ENCODE assay signal across 8 cellular contexts in genomic region chr9:134066546-134066922, GRCh38. TPM values are rescaled to one million over a fixed set of nuclear protein-coding genes. Genes with fewer than 3 reads are reported as not detected.
DNase-seq lines count a peak whose midpoint lies in the region; ATAC-seq and TF ChIP-seq lines count a peak whose summit lies in the region.

No MANE protein-coding gene starts in this region.

- no peak overlapping the region for H3K27ac ChIP-seq in aorta (ENCODE audit: low read depth in 1 of 2, low read length in 2 of 2)

- H3K27me3 ChIP-seq in aorta (ENCODE audit: control insufficient read depth in 1 of 2, insufficient read depth in 2 of 2, low read length in 1 of 2) = no peaks in the 10 kb centered on the region

- H3K9me3 Mint-ChIP-seq in brain = peaks cover 0 to 7% (median 5%) of the 10 kb centered on the region in 5 experiments

- TF ChIP-seq CTCF in brain (conservative IDR thresholded peaks at IDR 0.05) = no peak

- no peaks in the 10 kb centered on the region for H3K4me1 ChIP-seq in aorta (ENCODE audit: control insufficient read depth in 1 of 2, insufficient read depth in 2 of 2, low read length in 2 of 2)

- intact Hi-C loops in aorta (cut with DNase I) = loop anchor here in 1 of 2 donors (10.0 kb wide), 1 partner anchor 258 kb away; the partner anchor contains the start of gene RXRA

- ATAC-seq in aorta (ENCODE audit: low FRiP score) = no peak

- peak overlapping the region; percentile 93 to 97 (median 94) for H3K4me3 Mint-ChIP-seq in brain

- H3K27me3 Mint-ChIP-seq in brain = peaks cover 21% of the 10 kb centered on the region

- peaks cover 51% of the 10 kb centered on the region for H3K4me1 Mint-ChIP-seq in brain

- H3K4me3 ChIP-seq in aorta (ENCODE audit: low read length in 2 of 2) = peak overlapping the region; percentile 76 to 94

- peak overlapping the region; percentile 94 to 98 (median 97) for H3K27ac Mint-ChIP-seq in brain

- DNase-seq in EL = peak; percentile 26
- DNase-seq in LHCN-M2 (ENCODE audit: low read depth) = peak; percentile 23
- DNase-seq in lung microvascular endothelial cell (ENCODE audit: low read depth in 2 of 2) = peak; percentile 29 to 31
- DNase-seq in aorta = no peak
- no peak for DNase-seq in C1 segment of cervical spinal cord (lab: John Stamatoyannopoulos, UW)
- no peak for DNase-seq in HK-2 (ENCODE audit: unreplicated experiment)
- no peak for DNase-seq in amniotic stem cell (lab: John Stamatoyannopoulos, UW)

- H3K36me3 Mint-ChIP-seq in brain = no peaks in the 10 kb centered on the region

- H3K36me3 ChIP-seq in aorta (ENCODE audit: control insufficient read depth in 1 of 2, insufficient read depth in 2 of 2, low read length in 1 of 2) = no peaks in the 10 kb centered on the region

- 0 to 1% methylated on average over 10 of the region's 10 CpGs for WGBS in aorta, 2 donors

- H3K9me3 ChIP-seq in aorta (ENCODE audit: control insufficient read depth, low read length) = no peaks in the 10 kb centered on the region

RNA-seq across cellular contexts. Expression of gene BRD3, which starts 1.3 kb away (rescaled TPM):
- 5.3 and 6.3 TPM in 2 replicates for total RNA-seq in LHCN-M2 (2014; rRNA removed)
- 10.2 TPM for polyA plus RNA-seq in LHCN-M2 (2012)
- 84.9 TPM for polyA plus RNA-seq in brain (ENCODE audit: insufficient read depth, low read depth, low replicate concordance)
- 7.1 and 7.6 TPM in 2 replicates for total RNA-seq in lung microvascular endothelial cell
- 10 to 100 TPM; 24.4 to 38.0 TPM for total RNA-seq in aorta
- 10 to 100 TPM in 1 of 2 donors, 1 to 10 TPM in 1; 6.6 to 14.5 TPM for polyA plus RNA-seq in aorta

RNA-seq across cellular contexts. Expression of gene BRD3OS, which starts 41.3 kb away (rescaled TPM):
- 17.7 and 21.5 TPM in 2 replicates for total RNA-seq in LHCN-M2 (2014; rRNA removed)
- polyA plus RNA-seq in LHCN-M2 (2012) = 15.8 TPM
- polyA plus RNA-seq in brain (ENCODE audit: insufficient read depth, low read depth, low replicate concordance) = 49.4 TPM
- total RNA-seq in lung microvascular endothelial cell = 4.8 TPM in 2 replicates
- 10 to 100 TPM in 1 of 2 donors, 1 to 10 TPM in 1; 8.3 to 17.3 TPM for total RNA-seq in aorta
- polyA plus RNA-seq in aorta = 10 to 100 TPM in 1 of 2 donors, 1 to 10 TPM in 1; 5.8 to 13.8 TPM

Comparison
In these comparisons a context has a peak if more than half of its experiments do, and no peak if none do; other contexts are left out.
1. DNase-seq: peak in EL (single experiment), LHCN-M2 (single experiment) and lung microvascular endothelial cell (2 of 2); none in aorta (0 of 2), C1 segment of cervical spinal cord (0 of 14), HK-2 (single experiment) and amniotic stem cell (single experiment).